Comparison of ENCODE assay signal across 8 cellular contexts in the genomic region with DNA sequence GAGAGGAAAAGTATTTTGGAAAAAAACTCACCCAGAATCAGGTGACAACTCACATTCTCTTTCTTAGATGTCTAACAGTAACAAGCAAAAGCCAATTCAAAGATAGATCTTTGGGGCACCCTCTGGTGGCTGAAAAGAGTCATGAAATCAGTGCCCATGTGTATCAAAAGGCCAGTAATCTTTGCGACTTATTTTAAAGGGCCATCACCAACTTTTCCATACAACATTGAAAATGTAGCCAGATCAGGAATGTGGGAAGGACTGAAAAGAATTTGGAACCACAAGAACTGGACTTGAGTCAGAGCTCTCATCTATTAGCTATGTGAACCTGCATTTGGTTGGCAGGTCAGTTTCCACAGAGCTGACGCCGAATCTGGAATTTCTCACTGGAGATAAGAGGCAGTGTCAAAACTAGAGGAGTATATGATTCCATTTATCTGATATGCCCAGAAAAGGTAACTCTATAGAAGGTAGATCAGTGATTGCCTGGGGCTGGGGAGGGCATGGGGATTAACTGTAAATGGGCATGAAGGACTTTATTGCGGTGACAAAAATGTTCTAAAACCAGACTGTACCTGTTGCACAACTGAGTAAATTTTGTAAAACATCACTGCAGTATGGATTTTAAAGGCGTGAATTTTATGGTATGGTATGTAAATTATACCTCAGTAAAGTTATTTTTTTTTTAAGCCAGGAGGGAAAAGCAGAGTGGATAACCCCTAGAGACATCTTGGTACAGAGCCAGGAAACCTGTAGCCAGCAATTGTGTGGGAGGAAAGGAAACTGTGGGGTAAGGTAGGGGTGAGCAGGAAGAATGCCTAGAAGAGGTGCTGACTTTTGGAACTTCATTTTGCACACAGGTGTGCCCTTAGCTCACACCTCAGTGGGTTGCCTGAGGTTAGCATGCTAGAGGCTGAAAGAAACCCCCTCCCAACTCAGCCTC.
DNase-seq lines count a peak whose midpoint lies in the region; ATAC-seq, FAIRE-seq and TF ChIP-seq lines count a peak whose summit lies in the region.

No MANE protein-coding gene starts in this region.

- DNase-seq in DMS153 treated with DMSO at 0.1 percent for 48 hours (lab: John Stamatoyannopoulos, UW; ENCODE audit: unreplicated experiment): peak; percentile 71
- DNase-seq in KG1 (lab: John Stamatoyannopoulos, UW): peak; percentile 53
- peak in 2 of 3 donors; percentile 66 to 85 for DNase-seq in Peyer's patch
- peak; percentile 20 to 35 for DNase-seq in activated T-helper 1 cell treated with anti-CD3 and anti-CD28 coated beads, Interleukin-2, amount 50 U/mL, for 16 hours (ENCODE audit: low read depth in 1 of 2, low spot score in 1 of 2)
- DNase-seq in fibroblast of the aortic adventitia (ENCODE audit: low read depth): peak; percentile 90
- DNase-seq in osteoblast (ENCODE audit: insufficient read length, low spot score, missing footprints): peak; percentile 79
- peak; percentile 63 for DNase-seq in urothelium cell line (ENCODE audit: low spot score)

- TF ChIP-seq CTCF in Peyer's patch (IDR thresholded peaks at IDR 0.05) (peak; percentile 59 to 79 (median 68)), fibroblast of the aortic adventitia (IDR thresholded peaks at IDR 0.05; ENCODE audit: insufficient read depth, low read length) (peak; percentile 80), osteoblast (IDR thresholded peaks at IDR 0.05; ENCODE audit: extremely low read depth, low read depth, low read length) (peak; percentile 81)

- no peak overlapping the region for H3K4me2 ChIP-seq in osteoblast (ENCODE audit: insufficient read depth, low read length)

- H2AFZ ChIP-seq in osteoblast (ENCODE audit: low read length): no peak overlapping the region

- H3K27me3 ChIP-seq in Peyer's patch (no peaks in the 10 kb centered on the region), osteoblast (ENCODE audit: insufficient read depth, low read length) (peaks cover 2% of the 10 kb centered on the region)

- H3K4me1 ChIP-seq in Peyer's patch (no peaks in the 10 kb centered on the region), osteoblast (ENCODE audit: insufficient read depth, low read length) (peaks cover 7% of the 10 kb centered on the region)

- H3K4me3 ChIP-seq in Peyer's patch (no peak overlapping the region), fibroblast of the aortic adventitia (ENCODE audit: low read depth, low read length) (no peak overlapping the region), osteoblast (ENCODE audit: insufficient read depth, low read length) (no peak overlapping the region)

- ATAC-seq in GM21515 (IDR thresholded peaks at IDR 0.05; ENCODE audit: unreplicated experiment): peak; percentile 79

- H4K20me1 ChIP-seq in osteoblast (ENCODE audit: insufficient read depth, low read length): no peaks in the 10 kb centered on the region

- no peaks in the 10 kb centered on the region for H3K79me2 ChIP-seq in osteoblast (ENCODE audit: insufficient read depth, low read length)

- H3K9me3 ChIP-seq in Peyer's patch (no peaks in the 10 kb centered on the region), osteoblast (ENCODE audit: low read depth, low read length) (no peaks in the 10 kb centered on the region)

- FAIRE-seq in urothelium cell line (lab: Jason Lieb, UNC): no peak

- H3K36me3 ChIP-seq in Peyer's patch (no peaks in the 10 kb centered on the region), osteoblast (ENCODE audit: insufficient read depth, low read length) (no peaks in the 10 kb centered on the region)

- H3K27ac ChIP-seq in Peyer's patch (no peak overlapping the region), osteoblast (ENCODE audit: low read depth, low read length) (no peak overlapping the region)

- TF ChIP-seq POLR2A in Peyer's patch (IDR thresholded peaks at IDR 0.05): no peak

Comparison
In these comparisons a context has a peak if more than half of its experiments do, and no peak if none do; other contexts are left out.
1. DNase-seq: peak in every context shown above with its lines; median percentile 90 in fibroblast of the aortic adventitia; 79 in osteoblast; 76 in Peyer's patch; 71 in DMS153 treated with DMSO at 0.1 percent for 48 hours; 63 in urothelium cell line; 53 in KG1; 28 in activated T-helper 1 cell treated with anti-CD3 and anti-CD28 coated beads, Interleukin-2, amount 50 U/mL, for 16 hours.